Comparison of ENCODE assay signal across 9 cellular contexts in the genomic region with DNA sequence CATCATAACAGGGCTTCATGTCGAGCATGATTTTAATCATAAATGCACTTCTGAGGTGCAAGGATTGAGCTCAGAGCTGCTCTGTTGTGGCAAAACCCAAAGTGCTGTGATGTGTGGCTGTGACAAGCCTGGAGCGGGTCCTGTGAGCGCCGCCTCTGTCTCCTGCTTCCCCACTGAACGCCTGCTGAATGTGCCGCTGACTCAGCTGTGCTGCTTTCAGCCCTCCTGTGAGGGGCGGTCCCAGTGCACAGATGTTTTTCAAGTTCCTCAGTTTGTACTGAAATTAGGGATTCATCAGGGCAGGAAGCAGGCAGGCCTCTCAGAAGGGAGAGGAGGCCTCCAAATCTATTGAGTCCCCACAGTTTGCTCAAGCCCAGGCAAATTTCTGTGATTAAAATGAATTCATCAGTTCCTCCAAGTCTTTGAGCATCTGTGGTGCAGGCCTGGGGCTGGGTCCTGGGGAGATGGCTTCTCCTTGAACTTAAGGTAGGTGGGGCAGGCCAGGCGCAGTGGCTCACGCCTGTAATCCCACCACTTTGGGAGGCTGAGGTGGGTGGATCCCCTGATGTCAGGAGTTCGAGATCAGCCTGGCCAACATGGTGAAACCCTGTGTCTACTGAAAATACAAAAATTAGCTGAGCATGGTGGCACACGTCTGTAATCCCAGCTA. TPM values are rescaled to one million over a fixed set of nuclear protein-coding genes. Genes with fewer than 3 reads are reported as not detected.
DNase-seq lines count a peak whose midpoint lies in the region; ATAC-seq, FAIRE-seq and TF ChIP-seq lines count a peak whose summit lies in the region.
"Had no signal": no experiment of that assay in that cellular context is flagged by ENCODE, and none has a peak within 500 bp of the region (broad histone marks: within the 10 kb centered on the region; RNA-seq: fewer than 3 reads in every experiment).

No MANE protein-coding gene starts in this region.

- H3K56ac ChIP-seq in IMR-90 (ENCODE audit: extremely low read depth, insufficient read depth, low read length), result no peak overlapping the region

- no peak overlapping the region for H3K9ac ChIP-seq in IMR-90 (ENCODE audit: low read depth, low read length)

- peaks cover 22% of the 10 kb centered on the region for H3K9me1 ChIP-seq in IMR-90 (ENCODE audit: insufficient read depth, low read length)

- H3K9me3 ChIP-seq in IMR-90 (ENCODE audit: control insufficient read depth, insufficient read depth, low read length), result no peaks in the 10 kb centered on the region
- H3K9me3 ChIP-seq in uterus, result no peaks in the 10 kb centered on the region
- H3K9me3 ChIP-seq: SJSA1 had no signal

- H2BK20ac ChIP-seq in IMR-90 (ENCODE audit: low read depth, low read length), result no peak overlapping the region

- DNase-seq in AG09309 (ENCODE audit: low read depth) (peak; percentile 14), IMR-90 (peak; percentile 53), astrocyte of the spinal cord (ENCODE audit: low read depth, low spot score) (peak; percentile 59), midbrain (lab: John Stamatoyannopoulos, UW) (peak; percentile 13), GM12892 (ENCODE audit: insufficient read length) (no peak), uterus (no peak), NCI-H82 (lab: John Stamatoyannopoulos, UW) (no peak)

- no peaks in the 10 kb centered on the region for H3K27me3 ChIP-seq in IMR-90 (ENCODE audit: control insufficient read depth, insufficient read depth, low read length)
- no peaks in the 10 kb centered on the region for H3K27me3 ChIP-seq in uterus
- H3K27me3 ChIP-seq: SJSA1 had no signal

- no peak for TF ChIP-seq RAD21 in IMR-90 (IDR thresholded peaks at IDR 0.05; ENCODE audit: low read length)

- H3K14ac ChIP-seq in IMR-90 (replicated peaks; ENCODE audit: low read depth, low read length), result no peak overlapping the region

- H3K4me1 ChIP-seq in IMR-90 (ENCODE audit: control insufficient read depth, insufficient read depth, low read length) (peaks cover 11% of the 10 kb centered on the region), uterus (peaks cover 0 to 10% of the 10 kb centered on the region in 2 donors)

- H4K5ac ChIP-seq in IMR-90 (ENCODE audit: low read depth, low read length), result no peak overlapping the region

- POLR2A ChIA-PET in IMR-90 (lab: Charles Lee; ENCODE audit: unreplicated experiment), result no interaction called here

- H3K4ac ChIP-seq in IMR-90 (ENCODE audit: low read depth, low read length), result no peak overlapping the region

- in situ Hi-C loops in IMR-90 (cut with MboI; ENCODE audit: low sequenced_read_pairs) (no loop called here), astrocyte of the spinal cord (cut with HindIII; ENCODE audit: low sequenced_read_pairs) (no loop called here)

- no peak overlapping the region for H3K4me2 ChIP-seq in IMR-90 (ENCODE audit: low read depth, low read length)

- H3K4me3 ChIP-seq in AG09309 (ENCODE audit: control insufficient read depth, low read depth, low read length) (no peak overlapping the region), IMR-90 (ENCODE audit: insufficient read depth, low read depth, low read length) (no peak overlapping the region), astrocyte of the spinal cord (ENCODE audit: low read depth, low read length) (no peak overlapping the region), uterus (no peak overlapping the region)
- H3K4me3 ChIP-seq: SJSA1 had no signal

- no peak for FAIRE-seq in GM12892 (lab: Jason Lieb, UNC)

- no peak for ATAC-seq in IMR-90 (ENCODE audit: low read depth)
- no peak for ATAC-seq in HG02798 (IDR thresholded peaks at IDR 0.05; ENCODE audit: poor library complexity, unreplicated experiment)

- no peaks in the 10 kb centered on the region for H4K20me1 ChIP-seq in IMR-90 (ENCODE audit: insufficient read depth, low read length)

- dilution Hi-C loops in IMR-90 (cut with HindIII; ENCODE audit: low sequenced_read_pairs, unreplicated experiment), result no loop called here

- peaks cover 3 to 25% of the 10 kb centered on the region in 2 experiments; a peak in 3 of 4 replicates for H3K79me1 ChIP-seq in IMR-90 (ENCODE audit: low read depth in 1 of 2, low read length in 2 of 2)

- TF ChIP-seq POLR2A in IMR-90 (IDR thresholded peaks at IDR 0.05; ENCODE audit: low read depth, low read length), result no peak
- no peak for TF ChIP-seq POLR2A in GM12892 (IDR thresholded peaks at IDR 0.05; ENCODE audit: low read depth, low read length)
- TF ChIP-seq POLR2A in uterus (IDR thresholded peaks at IDR 0.05), result no peak

- H4K91ac ChIP-seq in IMR-90 (ENCODE audit: insufficient read depth, low read depth, low read length), result no peak overlapping the region

- no TSS peak for BruUV-seq in IMR-90 (replicated peaks; lab: Mats Ljungman, UMichigan)

- H4K8ac ChIP-seq in IMR-90 (ENCODE audit: low read depth in 2 of 2, low read length in 2 of 2), result no peak overlapping the region

- WGBS in IMR-90 (ENCODE audit: extremely low coverage in 2 of 2, insufficient read length in 1 of 2), 2 experiments, result 76% methylated on average over 8 of the region's 11 CpGs; no CpG with 5 or more reads in 1 of the 2 experiments

- H3K36me3 ChIP-seq in IMR-90 (ENCODE audit: control insufficient read depth, insufficient read depth, low read length) (peaks cover 38% of the 10 kb centered on the region), uterus (no peaks in the 10 kb centered on the region)

- peak overlapping the region; percentile 16 for H2AK9ac ChIP-seq in IMR-90 (replicated peaks; ENCODE audit: low read depth, low read length, poor library complexity)

- H3K18ac ChIP-seq in IMR-90 (ENCODE audit: low read depth, low read length), result no peak overlapping the region

- H2BK120ac ChIP-seq in IMR-90 (ENCODE audit: low read depth, low read length), result no peak overlapping the region

- no peak for TF ChIP-seq CTCF in AG09309 (IDR thresholded peaks at IDR 0.05; ENCODE audit: control insufficient read depth, insufficient read depth, low read depth, low read length, missing control alignments)
- no peak for TF ChIP-seq CTCF in IMR-90 (conservative IDR thresholded peaks at IDR 0.05; ENCODE audit: low read depth, low read length)
- TF ChIP-seq CTCF in astrocyte of the spinal cord (IDR thresholded peaks at IDR 0.05; ENCODE audit: low read depth, low read length), result no peak
- TF ChIP-seq CTCF in uterus (IDR thresholded peaks at IDR 0.05), result no peak

- no peak overlapping the region for H2AFZ ChIP-seq in IMR-90 (replicated peaks; ENCODE audit: low read length, poor library complexity)

- H3K27ac ChIP-seq in IMR-90 (ENCODE audit: insufficient read depth, low read length), result no peak overlapping the region
- H3K27ac ChIP-seq in uterus, result no peak overlapping the region
- H3K27ac ChIP-seq: SJSA1 had no signal

- no peak overlapping the region for H2BK5ac ChIP-seq in IMR-90 (ENCODE audit: low read depth, low read length, poor library complexity, severe bottlenecking)

- H3K23ac ChIP-seq in IMR-90 (ENCODE audit: low read depth, low read length), result no peak overlapping the region

- intact Hi-C loops in IMR-90 (cut with micrococcal nuclease), result no loop called here
- intact Hi-C loops in uterus (cut with DNase I; ENCODE audit: low total_unique reads), result no loop called here

- CTCF ChIA-PET in IMR-90 (lab: Yijun Ruan, JAX), result no interaction called here

- no peak overlapping the region for H2BK15ac ChIP-seq in IMR-90 (ENCODE audit: low read depth, low read length)

- no peak overlapping the region for H2AK5ac ChIP-seq in IMR-90 (ENCODE audit: low read depth, low read length)

TF ChIP-seq in IMR-90, 13 proteins besides CTCF, POLR2A, EP300 and RAD21 (continues in another document):
- TF ChIP-seq MAFK (IDR thresholded peaks at IDR 0.05; ENCODE audit: low read depth, low read length) (no peak), RCOR1 (IDR thresholded peaks at IDR 0.05; ENCODE audit: insufficient replicate concordance, low read length) (no peak), FOS (IDR thresholded peaks at IDR 0.05; ENCODE audit: low read depth, low read length) (no peak)
- TF ChIP-seq, protein P1, sequence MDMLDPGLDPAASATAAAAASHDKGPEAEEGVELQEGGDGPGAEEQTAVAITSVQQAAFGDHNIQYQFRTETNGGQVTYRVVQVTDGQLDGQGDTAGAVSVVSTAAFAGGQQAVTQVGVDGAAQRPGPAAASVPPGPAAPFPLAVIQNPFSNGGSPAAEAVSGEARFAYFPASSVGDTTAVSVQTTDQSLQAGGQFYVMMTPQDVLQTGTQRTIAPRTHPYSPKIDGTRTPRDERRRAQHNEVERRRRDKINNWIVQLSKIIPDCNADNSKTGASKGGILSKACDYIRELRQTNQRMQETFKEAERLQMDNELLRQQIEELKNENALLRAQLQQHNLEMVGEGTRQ (IDR thresholded peaks at IDR 0.05; ENCODE audit: low read depth, low read length), result no peak

RNA-seq across cellular contexts. Expression of a gene that starts 2.9 kb away (rescaled TPM):
- 5.8 and 5.9 TPM in 2 replicates for total RNA-seq in IMR-90 (2012; rRNA removed)
- 15.6 and 17.1 TPM in 2 replicates for polyA plus RNA-seq in IMR-90 (2012; rRNA removed)
- polyA plus RNA-seq in IMR-90 (2012; cell fraction: cytosol; rRNA removed), result 7.3 and 8.7 TPM in 2 replicates
- polyA plus RNA-seq in IMR-90 (2012; cell fraction: nucleus; rRNA removed; ENCODE audit: low replicate concordance), result 25.4 and 35.2 TPM in 2 replicates
- polyA plus RNA-seq in GM12892 (2012; ENCODE audit: missing spikeins), result 12.0 TPM
- 1 to 10 TPM in 1 of 4 donors, under 1 TPM in 1, not detected in 2; 0.21 to 6.9 TPM for total RNA-seq in uterus

RNA-seq across cellular contexts. Expression of a gene that starts 25.9 kb away (rescaled TPM):
- 52.3 and 74.2 TPM in 2 replicates for total RNA-seq in IMR-90 (2012; rRNA removed)
- 43.0 and 43.6 TPM in 2 replicates for polyA plus RNA-seq in IMR-90 (2012; rRNA removed)
- polyA plus RNA-seq in IMR-90 (2012; cell fraction: cytosol; rRNA removed), result 32.5 and 46.3 TPM in 2 replicates
- polyA plus RNA-seq in IMR-90 (2012; cell fraction: nucleus; rRNA removed; ENCODE audit: low replicate concordance), result 61.7 and 68.8 TPM in 2 replicates
- polyA plus RNA-seq in GM12892 (2012; ENCODE audit: missing spikeins), result 9.4 TPM
- total RNA-seq in uterus, result 10 to 100 TPM in 3 of 4 donors, 1 to 10 TPM in 1; 7.7 to 50.0 (median 45.0) TPM

RNA-seq across cellular contexts. Expression of a gene that starts 30.6 kb away (rescaled TPM):
- total RNA-seq in IMR-90 (2012; rRNA removed) (not detected in 2 replicates), uterus (under 1 TPM in 2 of 4 donors, not detected in 2; 0.06 to 0.14 TPM)
- polyA plus RNA-seq in IMR-90 (2012; rRNA removed), result 0.02 TPM in 1 of 2 replicates, not detected in the other
- polyA plus RNA-seq in IMR-90 (2012; cell fraction: cytosol; rRNA removed), result not detected in 2 replicates
- polyA plus RNA-seq in IMR-90 (2012; cell fraction: nucleus; rRNA removed; ENCODE audit: low replicate concordance), result 0.02 TPM in 1 of 2 replicates, not detected in the other
- 0.06 TPM for polyA plus RNA-seq in GM12892 (2012; ENCODE audit: missing spikeins)
- total RNA-seq: SJSA1 had no signal

RNA-seq across cellular contexts. Expression of a gene that starts 41.8 kb away (rescaled TPM):
- total RNA-seq in IMR-90 (2012; rRNA removed) (19.0 and 21.7 TPM in 2 replicates), uterus (10 to 100 TPM; 14.1 to 52.5 (median 31.2) TPM)
- 32.7 and 36.4 TPM in 2 replicates for polyA plus RNA-seq in IMR-90 (2012; rRNA removed)
- 20.9 and 21.6 TPM in 2 replicates for polyA plus RNA-seq in IMR-90 (2012; cell fraction: cytosol; rRNA removed)
- 124 and 170 TPM in 2 replicates for polyA plus RNA-seq in IMR-90 (2012; cell fraction: nucleus; rRNA removed; ENCODE audit: low replicate concordance)
- 28.3 TPM for polyA plus RNA-seq in GM12892 (2012; ENCODE audit: missing spikeins)

RNA-seq across cellular contexts. Expression of a gene that starts 43.6 kb away (rescaled TPM):
- total RNA-seq in IMR-90 (2012; rRNA removed) (8.9 and 11.5 TPM in 2 replicates), uterus (10 to 100 TPM in 1 of 4 donors, 1 to 10 TPM in 3; 1.5 to 12.7 (median 4.5) TPM)
- polyA plus RNA-seq in IMR-90 (2012; rRNA removed), result 14.5 and 18.6 TPM in 2 replicates
- polyA plus RNA-seq in IMR-90 (2012; cell fraction: cytosol; rRNA removed), result 14.2 and 21.5 TPM in 2 replicates
- polyA plus RNA-seq in IMR-90 (2012; cell fraction: nucleus; rRNA removed; ENCODE audit: low replicate concordance), result 31.7 and 48.8 TPM in 2 replicates
- 6.9 TPM for polyA plus RNA-seq in GM12892 (2012; ENCODE audit: missing spikeins)

Comparison
In these comparisons a context has a peak if more than half of its experiments do, and no peak if none do; other contexts are left out.
1. DNase-seq: peak in AG09309 (single experiment), IMR-90 (single experiment), astrocyte of the spinal cord (single experiment) and midbrain (single experiment); none in GM12892 (single experiment), uterus (0 of 2) and NCI-H82 (single experiment).